In genomic region chr15:96186105-96186504, GRCh38 we compare ENCODE assay signal across 20 cellular contexts.
"Had no signal": no experiment of that assay in that cellular context is flagged by ENCODE, and none has a peak within 500 bp of the region (broad histone marks: within the 10 kb centered on the region; RNA-seq: fewer than 3 reads in every experiment).

No MANE protein-coding gene starts in this region.

- ATAC-seq: Panc1, PC-3 had no signal

- DNase-seq: Karpas-422, KG1, MM.1S, NCI-H1092 treated with DMSO at 0.1 percent for 48 hours, NCI-H1436, NCI-H187, NCI-H2029, NCI-H2081 treated with DMSO at 0.1 percent for 48 hours, NCI-H2171, NCI-H226, NCI-H446, NCI-H510A, NCI-H524 treated with DMSO at 0.1 percent for 48 hours, NCI-H69, NCI-H774, PC-3, SHP77, SK-N-SH, T-helper 1 cell had no signal
